Comparison of ENCODE assay signal across 1 cellular context in the genomic region with DNA sequence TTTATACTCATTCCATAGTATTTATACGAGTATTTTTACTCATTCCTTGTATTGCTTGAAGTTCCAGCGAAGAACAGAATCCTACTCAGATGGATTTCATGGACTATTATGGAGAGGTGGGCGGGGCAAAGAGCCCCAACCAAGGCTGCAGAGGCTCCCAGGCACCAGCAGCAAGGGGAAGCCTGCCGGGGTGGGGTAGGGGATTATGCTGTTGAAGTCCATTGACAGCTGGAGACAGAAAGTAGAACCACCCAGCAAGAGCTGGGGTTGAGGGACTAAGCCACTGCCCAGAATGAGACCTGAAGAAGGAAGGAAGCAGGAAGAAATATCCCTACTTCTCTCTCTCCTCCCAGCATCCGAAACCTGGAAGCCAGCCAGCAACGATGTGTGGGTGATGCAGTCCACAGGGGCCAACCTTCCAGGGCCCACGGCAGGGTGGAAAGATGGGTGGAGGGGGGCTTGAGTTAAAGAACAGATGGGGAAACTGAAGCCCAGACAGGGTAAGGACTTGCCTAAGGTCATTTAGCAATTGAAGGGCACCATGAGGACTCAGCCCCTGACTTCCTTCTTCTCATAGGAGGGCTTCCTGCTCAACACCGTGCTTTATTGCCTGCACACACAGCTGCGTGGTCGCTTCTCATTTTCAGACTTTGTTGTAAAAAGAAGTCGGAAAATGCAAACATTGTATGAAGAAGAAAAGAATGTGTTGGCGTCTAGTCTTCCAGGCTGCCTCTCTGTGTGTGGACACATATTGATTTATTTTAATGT.
TF ChIP-seq lines count a peak whose summit lies in the region.

No MANE protein-coding gene starts in this region.

TF ChIP-seq in K562, 482 proteins besides CTCF, POLR2A, EP300 and RAD21:
- peak; percentile 75 for TF ChIP-seq NFIC (IDR thresholded peaks at IDR 0.05)
- TF ChIP-seq ZNF695 (CRISPR knock-in tag; IDR thresholded peaks at IDR 0.05), result no peak
